In genomic region chr2:66439291-66440010, GRCh38 we compare ENCODE assay signal across 9 cellular contexts. TPM values are rescaled to one million over a fixed set of nuclear protein-coding genes. Genes with fewer than 3 reads are reported as not detected.
DNase-seq lines count a peak whose midpoint lies in the region; ATAC-seq, FAIRE-seq and TF ChIP-seq lines count a peak whose summit lies in the region.
"Had no signal": no experiment of that assay in that cellular context is flagged by ENCODE, and none has a peak within 500 bp of the region (broad histone marks: within the 10 kb centered on the region; RNA-seq: fewer than 3 reads in every experiment).

No MANE protein-coding gene starts in this region.

- CTCF ChIA-PET in CD8-positive, alpha-beta memory T cell (lab: Charles Lee): no interaction called here

- H3K27me3 Mint-ChIP-seq in CD8-positive, alpha-beta memory T cell: peaks cover 56 to 75% of the 10 kb centered on the region in 2 donors

- FAIRE-seq in H54 (lab: Jason Lieb, UNC) (no peak), urothelium cell line (lab: Jason Lieb, UNC) (no peak)

- no peaks in the 10 kb centered on the region for H3K9me3 ChIP-seq in iPS-18c (ENCODE audit: control insufficient read depth, insufficient read depth, low read length)
- H3K9me3 ChIP-seq in gastrocnemius medialis: no peaks in the 10 kb centered on the region
- no peaks in the 10 kb centered on the region for H3K9me3 ChIP-seq in CD8-positive, alpha-beta memory T cell (ENCODE audit: low read length)

- peaks cover 0 to 8% of the 10 kb centered on the region in 2 donors for H3K36me3 ChIP-seq in gastrocnemius medialis
- no peaks in the 10 kb centered on the region for H3K36me3 ChIP-seq in CD8-positive, alpha-beta memory T cell (ENCODE audit: insufficient read depth, low read length)

- TF ChIP-seq POLR2A in H54 (IDR thresholded peaks at IDR 0.05; ENCODE audit: low read depth, low read length) (no peak), gastrocnemius medialis (IDR thresholded peaks at IDR 0.05) (no peak)

- peaks cover 0 to 29% (median 15%) of the 10 kb centered on the region in 5 donors for H3K9me3 Mint-ChIP-seq in CD8-positive, alpha-beta memory T cell

- no peak for ATAC-seq in gastrocnemius medialis
- ATAC-seq in GM18520 (IDR thresholded peaks at IDR 0.05; ENCODE audit: unreplicated experiment): no peak

- H3K4me3 Mint-ChIP-seq in CD8-positive, alpha-beta memory T cell: peak overlapping the region in 1 of 7 donors; percentile 26

- H3K4me1 ChIP-seq in gastrocnemius medialis: peaks cover 0 to 18% of the 10 kb centered on the region in 2 donors
- H3K4me1 ChIP-seq in CD8-positive, alpha-beta memory T cell (ENCODE audit: insufficient read depth, low read length): no peaks in the 10 kb centered on the region

- H3K36me3 Mint-ChIP-seq in CD8-positive, alpha-beta memory T cell: no peaks in the 10 kb centered on the region

- TF ChIP-seq CTCF in astrocyte of the spinal cord (IDR thresholded peaks at IDR 0.05; ENCODE audit: low read depth, low read length): no peak
- TF ChIP-seq CTCF in gastrocnemius medialis (IDR thresholded peaks at IDR 0.05 in 4 of 5, conservative IDR thresholded peaks at IDR 0.05 in 1 of 5): no peak

- in situ Hi-C loops in astrocyte of the spinal cord (cut with HindIII; ENCODE audit: low sequenced_read_pairs): loop anchor here (25.0 kb wide), 1 partner anchor 123 kb away; no protein-coding TSS in a partner anchor
- in situ Hi-C loops in gastrocnemius medialis (cut with MboI; ENCODE audit: low sequenced_read_pairs in 4 of 4): loop anchor here (10.0 to 25.0 kb wide), 4 partner anchors 1198 to 1598 kb away; no protein-coding TSS in a partner anchor

- no peak overlapping the region for H3K27ac Mint-ChIP-seq in CD8-positive, alpha-beta memory T cell

- peak; percentile 14 for DNase-seq in H54 (ENCODE audit: insufficient read length, low spot score)
- DNase-seq in astrocyte of the spinal cord (ENCODE audit: low read depth, low spot score): peak; percentile 40
- DNase-seq in gastrocnemius medialis: no peak
- DNase-seq in NCI-H2196 (lab: John Stamatoyannopoulos, UW; ENCODE audit: unreplicated experiment): no peak
- DNase-seq in CD8-positive, alpha-beta memory T cell: no peak
- DNase-seq in urothelium cell line (ENCODE audit: low spot score): no peak
- DNase-seq: activated naive CD4-positive, alpha-beta T cell treated with anti-CD3 and anti-CD28 coated beads, Interleukin-2, amount 50 U/mL, for 16 hours had no signal

- H3K4me3 ChIP-seq in astrocyte of the spinal cord (ENCODE audit: low read depth, low read length) (peak overlapping the region; percentile 62), iPS-18c (ENCODE audit: insufficient read depth, low read depth, low read length) (peak overlapping the region; percentile 49), gastrocnemius medialis (peak overlapping the region; percentile 44 to 96 (median 74))
- H3K4me3 ChIP-seq in CD8-positive, alpha-beta memory T cell (ENCODE audit: low read length): no peak overlapping the region

- H3K27me3 ChIP-seq in gastrocnemius medialis: no peaks in the 10 kb centered on the region
- peaks cover 11% of the 10 kb centered on the region for H3K27me3 ChIP-seq in CD8-positive, alpha-beta memory T cell (ENCODE audit: insufficient read depth, low read length, poor library complexity, severe bottlenecking)

- POLR2A ChIA-PET in CD8-positive, alpha-beta memory T cell (lab: Charles Lee): no interaction called here

- H3K4me1 Mint-ChIP-seq in CD8-positive, alpha-beta memory T cell: peaks cover 13 to 21% (median 19%) of the 10 kb centered on the region in 3 donors

- H3K27ac ChIP-seq in gastrocnemius medialis: peak overlapping the region; percentile 20 to 83 (median 54)
- no peak overlapping the region for H3K27ac ChIP-seq in CD8-positive, alpha-beta memory T cell (ENCODE audit: low read depth, low read length)

- intact Hi-C loops in gastrocnemius medialis (cut with DNase I; ENCODE audit: low total_unique reads): loop anchor here (10.0 kb wide), 4 partner anchors 1005 to 1795 kb away; partner anchors contain the start of genes C1D and SPRED2

RNA-seq across cellular contexts. Expression of gene MEIS1, which starts 4.5 kb away (rescaled TPM):
- 1 to 10 TPM; 1.3 to 8.2 (median 2.0) TPM for total RNA-seq in gastrocnemius medialis
- not detected for total RNA-seq in CD8-positive, alpha-beta memory T cell
- not detected for polyA plus RNA-seq in CD8-positive, alpha-beta memory T cell

Comparison
In these comparisons a context has a peak if more than half of its experiments do, and no peak if none do; other contexts are left out.
1. DNase-seq: peak in H54 (single experiment) and astrocyte of the spinal cord (single experiment); none in gastrocnemius medialis (0 of 2), NCI-H2196 (single experiment), CD8-positive, alpha-beta memory T cell (0 of 5) and urothelium cell line (single experiment).